In genomic region chr15:70036585-70037343, GRCh38 we compare ENCODE assay signal across 8 cellular contexts.
DNase-seq lines count a peak whose midpoint lies in the region; ATAC-seq, FAIRE-seq and TF ChIP-seq lines count a peak whose summit lies in the region.

No MANE protein-coding gene starts in this region.

- H3K9me3 ChIP-seq in T-helper 17 cell (ENCODE audit: control insufficient read depth, low read length, poor library complexity, severe bottlenecking) (no peaks in the 10 kb centered on the region), gastrocnemius medialis (no peaks in the 10 kb centered on the region)

- H3K27me3 Mint-ChIP-seq in T-helper 17 cell (no peaks in the 10 kb centered on the region), immature natural killer cell (ENCODE audit: low read depth in 3 of 3) (peaks cover 0 to 1% (median 0%) of the 10 kb centered on the region in 3 donors)

- in situ Hi-C loops in gastrocnemius medialis (cut with MboI; ENCODE audit: low sequenced_read_pairs in 4 of 4), result no loop called here

- no peak overlapping the region for H3K4me3 ChIP-seq in gastrocnemius medialis

- H3K4me1 Mint-ChIP-seq in T-helper 17 cell (peaks cover 7% of the 10 kb centered on the region), immature natural killer cell (no peaks in the 10 kb centered on the region)

- intact Hi-C loops in gastrocnemius medialis (cut with DNase I; ENCODE audit: low total_unique reads), result no loop called here

- peak; percentile 62 for ATAC-seq in GM21367 (IDR thresholded peaks at IDR 0.05; ENCODE audit: unreplicated experiment)
- ATAC-seq in HG03520 (IDR thresholded peaks at IDR 0.05; ENCODE audit: unreplicated experiment), result peak; percentile 81
- peak; percentile 33 for ATAC-seq in T-helper 17 cell
- no peak for ATAC-seq in gastrocnemius medialis

- no peak for TF ChIP-seq CTCF in gastrocnemius medialis (IDR thresholded peaks at IDR 0.05 in 4 of 5, conservative IDR thresholded peaks at IDR 0.05 in 1 of 5)

- H3K27ac ChIP-seq in gastrocnemius medialis, result no peak overlapping the region

- no peaks in the 10 kb centered on the region for H3K36me3 ChIP-seq in gastrocnemius medialis

- FAIRE-seq in GM12892 (lab: Jason Lieb, UNC), result peak; percentile 94

- peak; percentile 70 for DNase-seq in GM12892 (ENCODE audit: insufficient read length)
- no peak for DNase-seq in T-helper 17 cell
- DNase-seq in pons (ENCODE audit: low spot score), result no peak
- DNase-seq in gastrocnemius medialis, result no peak
- DNase-seq in CD1c-positive myeloid dendritic cell (ENCODE audit: extremely low spot score), result no peak
- DNase-seq in immature natural killer cell, result no peak

- H3K9me3 Mint-ChIP-seq in immature natural killer cell, result no peaks in the 10 kb centered on the region

- TF ChIP-seq POLR2A in GM12892 (IDR thresholded peaks at IDR 0.05; ENCODE audit: low read depth, low read length) (no peak), gastrocnemius medialis (IDR thresholded peaks at IDR 0.05) (no peak)

- H3K4me1 ChIP-seq in gastrocnemius medialis, result no peaks in the 10 kb centered on the region

- H3K36me3 Mint-ChIP-seq in T-helper 17 cell (ENCODE audit: low read depth) (no peaks in the 10 kb centered on the region), immature natural killer cell (no peaks in the 10 kb centered on the region)

- no peak overlapping the region for H3K27ac Mint-ChIP-seq in T-helper 17 cell
- H3K27ac Mint-ChIP-seq in immature natural killer cell, result no peak overlapping the region

- H3K27me3 ChIP-seq in gastrocnemius medialis, result peaks cover 13 to 14% (median 14%) of the 10 kb centered on the region in 3 donors

- H3K4me3 Mint-ChIP-seq in T-helper 17 cell (no peak overlapping the region), immature natural killer cell (no peak overlapping the region)

Comparison
In these comparisons a context has a peak if more than half of its experiments do, and no peak if none do; other contexts are left out.
1. ATAC-seq: peak in GM21367 (single experiment), HG03520 (single experiment) and T-helper 17 cell (single experiment); none in gastrocnemius medialis (0 of 2).